ENCODE assay signal across 20 cellular contexts in genomic region chr17:69592692-69593350, GRCh38.
DNase-seq lines count a peak whose midpoint lies in the region; TF ChIP-seq lines count a peak whose summit lies in the region.
"Had no signal": no experiment of that assay in that cellular context is flagged by ENCODE, and none has a peak within 500 bp of the region (broad histone marks: within the 10 kb centered on the region; RNA-seq: fewer than 3 reads in every experiment).

No MANE protein-coding gene starts in this region.

- H3K4me3 ChIP-seq in AG04449 (ENCODE audit: low read depth, low read length) (no peak overlapping the region), HEK293 (ENCODE audit: low read depth, low read length) (no peak overlapping the region), fibroblast of villous mesenchyme (ENCODE audit: low read depth, low read length) (no peak overlapping the region), endodermal cell (ENCODE audit: low read length) (no peak overlapping the region)
- H3K4me3 ChIP-seq: suprapubic skin had no signal

- H3K4me1 ChIP-seq in HEK293 (ENCODE audit: control insufficient read depth, insufficient read depth, low read length) (peaks cover 10% of the 10 kb centered on the region), endodermal cell (ENCODE audit: control insufficient read depth, insufficient read depth, low read length) (no peaks in the 10 kb centered on the region)
- H3K4me1 ChIP-seq: suprapubic skin had no signal

- H3K4me3 Mint-ChIP-seq in endodermal cell = no peak overlapping the region
- H3K4me3 Mint-ChIP-seq: activated CD4-positive, alpha-beta T cell treated with anti-CD3 and anti-CD28 coated beads for 36 hours; activated naive CD8-positive, alpha-beta T cell treated with anti-CD3 and anti-CD28 coated beads, Interleukin-2, amount 10 ng/mL, durations not matched to agents 7 days and 5 days; natural killer cell; stimulated activated effector memory CD8-positive, alpha-beta T cell treated with anti-CD3 and anti-CD28 coated beads, Interleukin-12 subunit alpha, Interleukin-12 subunit beta, amount 100 ng/mL, for 72 hours had no signal

- H3K9ac ChIP-seq in endodermal cell (ENCODE audit: extremely low read depth, low read length, poor library complexity, severe bottlenecking) = no peak overlapping the region
- H3K9ac ChIP-seq: parathyroid adenoma had no signal

- TF ChIP-seq CTCF in AG04449 (IDR thresholded peaks at IDR 0.05; ENCODE audit: insufficient read depth, low read length, missing control alignments) (no peak), HEK293 (tag by site-specific recombination; IDR thresholded peaks at IDR 0.05) (no peak), fibroblast of villous mesenchyme (IDR thresholded peaks at IDR 0.05; ENCODE audit: insufficient read depth, low read depth, low read length) (no peak), endodermal cell (conservative IDR thresholded peaks at IDR 0.05) (no peak)

- H3K36me3 ChIP-seq in HEK293 (ENCODE audit: control insufficient read depth in 2 of 2, insufficient read depth in 1 of 2, low read length in 2 of 2) = no peaks in the 10 kb centered on the region
- no peaks in the 10 kb centered on the region for H3K36me3 ChIP-seq in endodermal cell (ENCODE audit: control insufficient read depth, insufficient read depth, low read length)
- H3K36me3 ChIP-seq: suprapubic skin had no signal

- H3K27me3 ChIP-seq in endodermal cell (ENCODE audit: control insufficient read depth, insufficient read depth, low read length, poor library complexity, severe bottlenecking) = no peaks in the 10 kb centered on the region
- H3K27me3 ChIP-seq: suprapubic skin had no signal

- no peak overlapping the region for H3K27ac ChIP-seq in HEK293 (ENCODE audit: extremely low read depth, low read depth, low read length)
- H3K27ac ChIP-seq in endodermal cell (ENCODE audit: low read depth, low read length) = no peak overlapping the region
- H3K27ac ChIP-seq: parathyroid adenoma, suprapubic skin had no signal

- H3K9me3 Mint-ChIP-seq in endodermal cell = peaks cover 4% of the 10 kb centered on the region
- H3K9me3 Mint-ChIP-seq: activated naive CD8-positive, alpha-beta T cell treated with anti-CD3 and anti-CD28 coated beads, Interleukin-2, amount 10 ng/mL, durations not matched to agents 7 days and 5 days; natural killer cell; stimulated activated effector memory CD8-positive, alpha-beta T cell treated with anti-CD3 and anti-CD28 coated beads, Interleukin-12 subunit alpha, Interleukin-12 subunit beta, amount 100 ng/mL, for 72 hours had no signal

- no peaks in the 10 kb centered on the region for H3K27me3 Mint-ChIP-seq in endodermal cell (ENCODE audit: insufficient read depth)
- H3K27me3 Mint-ChIP-seq: activated CD4-positive, alpha-beta T cell treated with anti-CD3 and anti-CD28 coated beads for 36 hours had no signal

- H3K36me3 Mint-ChIP-seq in endodermal cell (ENCODE audit: low read depth) = no peaks in the 10 kb centered on the region
- H3K36me3 Mint-ChIP-seq: natural killer cell; stimulated activated effector memory CD8-positive, alpha-beta T cell treated with anti-CD3 and anti-CD28 coated beads, Interleukin-12 subunit alpha, Interleukin-12 subunit beta, amount 100 ng/mL, for 72 hours had no signal

- DNase-seq in AG04449 (ENCODE audit: low read depth, low spot score) (peak; percentile 78), astrocyte of the hippocampus (ENCODE audit: low read depth, low spot score) (peak; percentile 31), fibroblast of villous mesenchyme (ENCODE audit: low read depth) (peak; percentile 74), endodermal cell (no peak), SK-N-DZ (ENCODE audit: low spot score) (no peak), NCI-H187 (lab: John Stamatoyannopoulos, UW) (no peak)
- DNase-seq in central memory CD4-positive, alpha-beta T cell = no peak
- DNase-seq: activated CD4-positive, alpha-beta T cell treated with anti-CD3 and anti-CD28 coated beads for 36 hours; activated naive CD8-positive, alpha-beta T cell treated with anti-CD3 and anti-CD28 coated beads, Interleukin-2, amount 10 ng/mL, durations not matched to agents 7 days and 5 days; GF-D8; left cardiac atrium; natural killer cell; NCI-H1092 treated with DMSO at 0.1 percent for 48 hours; NCI-H2107; NCI-H524 treated with DMSO at 0.1 percent for 48 hours; RPMI8226 had no signal

- CTCF ChIA-PET in AG04449 (lab: Yijun Ruan, JAX) = interaction anchor here (1.5 to 8.2 kb wide), 2 partner anchors 12 to 15 kb away, joined by 6 to 129 read pairs; no protein-coding TSS in a partner anchor
- CTCF ChIA-PET in HEK293 (lab: Yijun Ruan, JAX) = interaction anchor here (0.6 to 1.9 kb wide), 2 partner anchors 14 to 30 kb away, joined by 3 to 10 read pairs; no protein-coding TSS in a partner anchor

- H3K9me3 ChIP-seq in HEK293 (ENCODE audit: control insufficient read depth, insufficient read depth, low read depth, low read length) (no peaks in the 10 kb centered on the region), endodermal cell (ENCODE audit: control insufficient read depth, low read length) (no peaks in the 10 kb centered on the region)
- H3K9me3 ChIP-seq: suprapubic skin had no signal

- no peak overlapping the region for H3K27ac Mint-ChIP-seq in endodermal cell
- H3K27ac Mint-ChIP-seq: activated CD4-positive, alpha-beta T cell treated with anti-CD3 and anti-CD28 coated beads for 36 hours; activated naive CD8-positive, alpha-beta T cell treated with anti-CD3 and anti-CD28 coated beads, Interleukin-2, amount 10 ng/mL, durations not matched to agents 7 days and 5 days; natural killer cell; stimulated activated effector memory CD8-positive, alpha-beta T cell treated with anti-CD3 and anti-CD28 coated beads, Interleukin-12 subunit alpha, Interleukin-12 subunit beta, amount 100 ng/mL, for 72 hours had no signal

- no peaks in the 10 kb centered on the region for H3K4me1 Mint-ChIP-seq in endodermal cell
- H3K4me1 Mint-ChIP-seq: activated CD4-positive, alpha-beta T cell treated with anti-CD3 and anti-CD28 coated beads for 36 hours; activated naive CD8-positive, alpha-beta T cell treated with anti-CD3 and anti-CD28 coated beads, Interleukin-2, amount 10 ng/mL, durations not matched to agents 7 days and 5 days; natural killer cell; stimulated activated effector memory CD8-positive, alpha-beta T cell treated with anti-CD3 and anti-CD28 coated beads, Interleukin-12 subunit alpha, Interleukin-12 subunit beta, amount 100 ng/mL, for 72 hours had no signal

- WGBS in endodermal cell (ENCODE audit: insufficient coverage in 1 of 2, insufficient read length in 1 of 2), 2 experiments = 82 to 89% methylated on average over 1 to 2 of the region's 3 CpGs

- POLR2A ChIA-PET in AG04449 (lab: Yijun Ruan, JAX) (interaction anchor here (0.8 to 1.1 kb wide), 2 partner anchors 14 to 16 kb away, joined by 3 to 7 read pairs; no protein-coding TSS in a partner anchor), HEK293 (lab: Yijun Ruan, JAX) (no interaction called here)

TF ChIP-seq in HEK293, 187 proteins besides CTCF, POLR2A, EP300 and RAD21 (continues in another document):
- TF ChIP-seq ZNF513 (tag by site-specific recombination; IDR thresholded peaks at IDR 0.05) (no peak), AEBP2 (tag by site-specific recombination; IDR thresholded peaks at IDR 0.05; ENCODE audit: borderline replicate concordance) (no peak), ZNF121 (tag by site-specific recombination; IDR thresholded peaks at IDR 0.05) (no peak), ZBTB49 (tag by site-specific recombination; IDR thresholded peaks at IDR 0.05; ENCODE audit: low read depth) (no peak), ZNF600 (tag by site-specific recombination; IDR thresholded peaks at IDR 0.05) (no peak), ZNF211 (tag by site-specific recombination; IDR thresholded peaks at IDR 0.05; ENCODE audit: low read depth) (no peak)

Comparison
In these comparisons a context has a peak if more than half of its experiments do, and no peak if none do; other contexts are left out.
1. DNase-seq: peak in AG04449 (single experiment), astrocyte of the hippocampus (single experiment) and fibroblast of villous mesenchyme (single experiment); none in endodermal cell (single experiment), SK-N-DZ (single experiment), central memory CD4-positive, alpha-beta T cell (single experiment) and NCI-H187 (0 of 2).